Comparison of ENCODE assay signal across 8 cellular contexts in genomic region chr21:7745100-7745450, GRCh38.
A peak's percentile ranks its signal among the peaks of the same experiment; 100 is the strongest.
DNase-seq lines count a peak whose midpoint lies in the region; ATAC-seq and TF ChIP-seq lines count a peak whose summit lies in the region.
"Not testable (repeated sequence)": the region's sequence is repeated elsewhere in the genome, so short reads cannot be mapped to it uniquely, and the experiment has no call there.

No MANE protein-coding gene starts in this region.

- not testable (repeated sequence) for TF ChIP-seq CTCF in heart right ventricle (IDR thresholded peaks at IDR 0.05); gastrocnemius medialis (IDR thresholded peaks at IDR 0.05 in 4 of 5, conservative IDR thresholded peaks at IDR 0.05 in 1 of 5)

- H3K9me3 ChIP-seq in heart right ventricle, gastrocnemius medialis: not testable (repeated sequence)

- not testable (repeated sequence) for H3K4me3 ChIP-seq in heart right ventricle, gastrocnemius medialis

- not testable (repeated sequence) for H3K27ac ChIP-seq in heart right ventricle, gastrocnemius medialis

- WGBS in heart right ventricle, 2 donors: no CpG with 5 or more reads among the region's 33 CpGs

- ATAC-seq in GM18498 (IDR thresholded peaks at IDR 0.05; ENCODE audit: unreplicated experiment) (peak; percentile 80), GM19328 (IDR thresholded peaks at IDR 0.05; ENCODE audit: unreplicated experiment) (peak; percentile 49), GM21619 (IDR thresholded peaks at IDR 0.05; ENCODE audit: unreplicated experiment) (peak; percentile 64), HG02938 (IDR thresholded peaks at IDR 0.05; ENCODE audit: unreplicated experiment) (peak; percentile 64), HG03378 (IDR thresholded peaks at IDR 0.05; ENCODE audit: unreplicated experiment) (peak; percentile 36), heart right ventricle (peak; percentile 54 to 91 (median 79)), gastrocnemius medialis (peak; percentile 59 to 64)
- peak; percentile 76 to 78 for ATAC-seq in activated CD4-positive, CD25-positive, alpha-beta regulatory T cell treated with anti-CD3 and anti-CD28 coated beads, Interleukin-2, amount 50 U/mL, for 24 hours

- not testable (repeated sequence) for H3K36me3 ChIP-seq in heart right ventricle, gastrocnemius medialis

- TF ChIP-seq POLR2A in gastrocnemius medialis (IDR thresholded peaks at IDR 0.05): not testable (repeated sequence)

- H3K4me1 ChIP-seq in heart right ventricle, gastrocnemius medialis: not testable (repeated sequence)

- not testable (repeated sequence) for H3K27me3 ChIP-seq in heart right ventricle, gastrocnemius medialis

- intact Hi-C loops in heart right ventricle (cut with DNase I); gastrocnemius medialis (cut with DNase I; ENCODE audit: low total_unique reads): not testable (repeated sequence)

- not testable (repeated sequence) for DNase-seq in heart right ventricle, gastrocnemius medialis

- in situ Hi-C loops in gastrocnemius medialis (cut with MboI; ENCODE audit: low sequenced_read_pairs in 4 of 4): not testable (repeated sequence)
